8 cellular contexts compared by ENCODE assay signal in genomic region chr4:57442834-57443291, GRCh38.
DNase-seq lines count a peak whose midpoint lies in the region; ATAC-seq and TF ChIP-seq lines count a peak whose summit lies in the region.

No MANE protein-coding gene starts in this region.

- H3K4me3 ChIP-seq in OCI-LY3 (ENCODE audit: low read length): no peak overlapping the region
- H3K4me3 ChIP-seq in endodermal cell (ENCODE audit: low read length): no peak overlapping the region
- H3K4me3 ChIP-seq in mucosa of descending colon: no peak overlapping the region
- no peak overlapping the region for H3K4me3 ChIP-seq in spleen

- H3K27ac Mint-ChIP-seq in endodermal cell (no peak overlapping the region), T-cell (no peak overlapping the region)

- no peaks in the 10 kb centered on the region for H3K79me2 ChIP-seq in OCI-LY3 (ENCODE audit: low read length)

- POLR2A ChIA-PET in T-cell (lab: Charles Lee): no interaction called here

- H3K4me1 Mint-ChIP-seq in endodermal cell (peaks cover 5% of the 10 kb centered on the region), T-cell (no peaks in the 10 kb centered on the region)

- TF ChIP-seq CTCF in OCI-LY3 (IDR thresholded peaks at IDR 0.05; ENCODE audit: low read depth, low read length): peak; percentile 80
- TF ChIP-seq CTCF in endodermal cell (conservative IDR thresholded peaks at IDR 0.05): peak; percentile 91
- peak; percentile 51 for TF ChIP-seq CTCF in mucosa of descending colon (IDR thresholded peaks at IDR 0.05)
- peak in 4 of 11 experiments; percentile 17 to 44 (median 19) for TF ChIP-seq CTCF in spleen (IDR thresholded peaks at IDR 0.05 in 8 of 11, conservative IDR thresholded peaks at IDR 0.05 in 3 of 11)

- WGBS in endodermal cell (ENCODE audit: insufficient coverage in 1 of 2, insufficient read length in 1 of 2), 2 experiments: 53 to 54% methylated on average over 3 to 4 of the region's 4 CpGs
- WGBS in spleen, 5 donors: 19 to 30% (median 28%) methylated on average over 4 of the region's 4 CpGs

- peaks cover 2% of the 10 kb centered on the region for H3K27me3 Mint-ChIP-seq in endodermal cell (ENCODE audit: insufficient read depth)
- no peaks in the 10 kb centered on the region for H3K27me3 Mint-ChIP-seq in T-cell

- DNase-seq in DMS79 treated with DMSO at 0.1 percent for 48 hours (lab: John Stamatoyannopoulos, UW) (peak; percentile 10), DMS79 (lab: John Stamatoyannopoulos, UW) (no peak), endodermal cell (peak; percentile 93), mucosa of descending colon (peak in 2 of 3 donors; percentile 52 to 72), T-cell (no peak), spleen (no peak)

- H3K9me3 Mint-ChIP-seq in endodermal cell (no peaks in the 10 kb centered on the region), T-cell (peaks cover 0 to 8% (median 3%) of the 10 kb centered on the region in 3 donors)

- peak; percentile 54 for ATAC-seq in HG02870 (IDR thresholded peaks at IDR 0.05; ENCODE audit: unreplicated experiment)
- peak; percentile 48 for ATAC-seq in mucosa of descending colon
- no peak for ATAC-seq in T-cell (replicated peaks in 1 of 4)

- H3K9me3 ChIP-seq in OCI-LY3 (ENCODE audit: insufficient read depth, low read length): no peaks in the 10 kb centered on the region
- no peaks in the 10 kb centered on the region for H3K9me3 ChIP-seq in endodermal cell (ENCODE audit: control insufficient read depth, low read length)
- H3K9me3 ChIP-seq in mucosa of descending colon: no peaks in the 10 kb centered on the region
- H3K9me3 ChIP-seq in spleen: no peaks in the 10 kb centered on the region

- TF ChIP-seq POLR2A in spleen (IDR thresholded peaks at IDR 0.05): no peak

- no peaks in the 10 kb centered on the region for H4K20me1 ChIP-seq in OCI-LY3 (ENCODE audit: insufficient read depth, low read length)

- H3K4me1 ChIP-seq in OCI-LY3 (ENCODE audit: low read length) (no peaks in the 10 kb centered on the region), endodermal cell (ENCODE audit: control insufficient read depth, insufficient read depth, low read length) (no peaks in the 10 kb centered on the region), mucosa of descending colon (ENCODE audit: low read depth) (no peaks in the 10 kb centered on the region), spleen (no peaks in the 10 kb centered on the region)

- no peak overlapping the region for H2AFZ ChIP-seq in OCI-LY3 (ENCODE audit: low read depth, low read length)

- H3K9ac ChIP-seq in OCI-LY3 (ENCODE audit: low read length) (no peak overlapping the region), endodermal cell (ENCODE audit: extremely low read depth, low read length, poor library complexity, severe bottlenecking) (no peak overlapping the region)

- H3K36me3 Mint-ChIP-seq in endodermal cell (ENCODE audit: low read depth) (no peaks in the 10 kb centered on the region), T-cell (no peaks in the 10 kb centered on the region)

- H3K36me3 ChIP-seq in OCI-LY3 (replicated peaks; ENCODE audit: low read depth, low read length) (no peaks in the 10 kb centered on the region), endodermal cell (ENCODE audit: control insufficient read depth, insufficient read depth, low read length) (no peaks in the 10 kb centered on the region), mucosa of descending colon (ENCODE audit: low read depth) (no peaks in the 10 kb centered on the region), spleen (no peaks in the 10 kb centered on the region)

- H3K4me2 ChIP-seq in OCI-LY3 (ENCODE audit: low read length): no peak overlapping the region

- H3K27me3 ChIP-seq in OCI-LY3 (ENCODE audit: low read depth, low read length): 0 out of 2 replicates have a peak, but pooled peaks cover 3% of the 10 kb centered on the region
- no peaks in the 10 kb centered on the region for H3K27me3 ChIP-seq in endodermal cell (ENCODE audit: control insufficient read depth, insufficient read depth, low read length, poor library complexity, severe bottlenecking)
- no peaks in the 10 kb centered on the region for H3K27me3 ChIP-seq in spleen (replicated peaks in 1 of 7)

- H3K4me3 Mint-ChIP-seq in endodermal cell (no peak overlapping the region), T-cell (no peak overlapping the region)

- H3K27ac ChIP-seq in OCI-LY3 (ENCODE audit: low read length): no peak overlapping the region
- no peak overlapping the region for H3K27ac ChIP-seq in endodermal cell (ENCODE audit: low read depth, low read length)
- H3K27ac ChIP-seq in spleen: no peak overlapping the region

- intact Hi-C loops in mucosa of descending colon (cut with DNase I, micrococcal nuclease): no loop called here
- intact Hi-C loops in spleen (cut with DNase I; ENCODE audit: low total_unique reads): no loop called here

- CTCF ChIA-PET in T-cell (lab: Charles Lee): no interaction called here

Comparison
In these comparisons a context has a peak if more than half of its experiments do, and no peak if none do; other contexts are left out.
1. DNase-seq: peak in DMS79 treated with DMSO at 0.1 percent for 48 hours (single experiment), endodermal cell (single experiment) and mucosa of descending colon (2 of 3); none in DMS79 (single experiment), T-cell (0 of 34) and spleen (single experiment).
2. ATAC-seq: peak in HG02870 (single experiment) and mucosa of descending colon (single experiment); none in T-cell (0 of 4).